18 cellular contexts compared by ENCODE assay signal in the genomic region with DNA sequence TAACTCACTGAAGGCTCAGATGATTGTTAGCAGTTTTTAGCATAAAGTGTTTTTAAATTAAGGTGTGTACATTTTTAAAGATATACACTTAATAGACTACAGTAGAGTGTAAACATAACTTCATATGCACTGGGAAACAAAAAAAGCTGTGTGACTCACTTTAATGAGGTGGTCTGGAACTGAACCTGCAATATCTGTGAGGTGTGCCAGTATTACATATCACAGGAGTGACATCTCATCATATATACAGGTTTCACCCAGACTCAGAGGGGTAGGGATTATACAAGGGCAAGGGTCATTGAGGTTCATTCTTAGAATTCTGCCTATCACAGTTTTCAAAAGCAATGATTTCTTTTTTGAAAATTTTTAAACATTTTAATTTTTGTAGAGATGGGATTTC. TPM values are rescaled to one million over a fixed set of nuclear protein-coding genes. Genes with fewer than 3 reads are reported as not detected.
DNase-seq lines count a peak whose midpoint lies in the region; ATAC-seq lines count a peak whose summit lies in the region.
"Had no signal": no experiment of that assay in that cellular context is flagged by ENCODE, and none has a peak within 500 bp of the region (broad histone marks: within the 10 kb centered on the region; RNA-seq: fewer than 3 reads in every experiment).

No MANE protein-coding gene starts in this region.

- no peak overlapping the region for H3K27ac Mint-ChIP-seq in activated CD4-positive, alpha-beta T cell treated with anti-CD3 and anti-CD28 coated beads for 36 hours
- H3K27ac Mint-ChIP-seq in stimulated activated naive CD8-positive, alpha-beta T cell treated with anti-CD3 and anti-CD28 coated beads, Interleukin-15, amount 100 ng/mL, for 72 hours = no peak overlapping the region
- H3K27ac Mint-ChIP-seq in activated T-helper 17 cell treated with anti-CD3 and anti-CD28 coated beads, Interleukin-2, amount 50 U/mL, for 72 hours = peak overlapping the region; percentile 49
- no peak overlapping the region for H3K27ac Mint-ChIP-seq in stimulated activated effector memory CD8-positive, alpha-beta T cell treated with anti-CD3 and anti-CD28 coated beads, Interleukin-12 subunit alpha, Interleukin-12 subunit beta, amount 100 ng/mL, for 72 hours
- H3K27ac Mint-ChIP-seq in T-helper 17 cell = no peak overlapping the region
- H3K27ac Mint-ChIP-seq: B cell; CD8-positive, alpha-beta T cell; HFFc6 had no signal

- no peaks in the 10 kb centered on the region for H3K9me3 Mint-ChIP-seq in activated CD4-positive, alpha-beta T cell treated with anti-CD3 and anti-CD28 coated beads for 36 hours (ENCODE audit: low read depth)
- H3K9me3 Mint-ChIP-seq in stimulated activated naive CD8-positive, alpha-beta T cell treated with anti-CD3 and anti-CD28 coated beads, Interleukin-15, amount 100 ng/mL, for 72 hours = peaks cover 3 to 18% of the 10 kb centered on the region in 2 donors
- H3K9me3 Mint-ChIP-seq in activated T-helper 17 cell treated with anti-CD3 and anti-CD28 coated beads, Interleukin-2, amount 50 U/mL, for 72 hours = no peaks in the 10 kb centered on the region
- H3K9me3 Mint-ChIP-seq in stimulated activated effector memory CD8-positive, alpha-beta T cell treated with anti-CD3 and anti-CD28 coated beads, Interleukin-12 subunit alpha, Interleukin-12 subunit beta, amount 100 ng/mL, for 72 hours = no peaks in the 10 kb centered on the region
- H3K9me3 Mint-ChIP-seq: CD4-positive, CD25-positive, alpha-beta regulatory T cell; CD8-positive, alpha-beta T cell; HFFc6 had no signal

- no peaks in the 10 kb centered on the region for H3K9me3 ChIP-seq in T-helper 17 cell (ENCODE audit: control insufficient read depth, low read length, poor library complexity, severe bottlenecking)
- H3K9me3 ChIP-seq: Caco-2, HAP-1 had no signal

- ATAC-seq in activated CD4-positive, alpha-beta T cell treated with anti-CD3 and anti-CD28 coated beads for 36 hours = peak; percentile 61
- peak; percentile 71 for ATAC-seq in stimulated activated naive CD8-positive, alpha-beta T cell treated with anti-CD3 and anti-CD28 coated beads, Interleukin-15, amount 100 ng/mL, for 72 hours
- ATAC-seq in stimulated activated naive CD8-positive, alpha-beta T cell treated with anti-CD3 and anti-CD28 coated beads, Interleukin-15, Interleukin-2, amounts not matched to agents 100 U/mL and 50 U/mL, for 24 hours = no peak
- peak; percentile 68 for ATAC-seq in activated T-helper 17 cell treated with anti-CD3 and anti-CD28 coated beads, Interleukin-2, amount 50 U/mL, for 72 hours (replicated peaks)
- ATAC-seq in stimulated activated effector memory CD8-positive, alpha-beta T cell treated with anti-CD3 and anti-CD28 coated beads, Interleukin-12 subunit alpha, Interleukin-12 subunit beta, amount 100 ng/mL, for 72 hours = peak; percentile 76
- ATAC-seq in T-helper 17 cell = no peak
- ATAC-seq: CD8-positive, alpha-beta T cell had no signal

- no peak overlapping the region for H3K4me3 Mint-ChIP-seq in activated CD4-positive, alpha-beta T cell treated with anti-CD3 and anti-CD28 coated beads for 36 hours
- H3K4me3 Mint-ChIP-seq in stimulated activated naive CD8-positive, alpha-beta T cell treated with anti-CD3 and anti-CD28 coated beads, Interleukin-15, amount 100 ng/mL, for 72 hours = no peak overlapping the region
- H3K4me3 Mint-ChIP-seq in activated T-helper 17 cell treated with anti-CD3 and anti-CD28 coated beads, Interleukin-2, amount 50 U/mL, for 72 hours = no peak overlapping the region
- no peak overlapping the region for H3K4me3 Mint-ChIP-seq in stimulated activated effector memory CD8-positive, alpha-beta T cell treated with anti-CD3 and anti-CD28 coated beads, Interleukin-12 subunit alpha, Interleukin-12 subunit beta, amount 100 ng/mL, for 72 hours
- H3K4me3 Mint-ChIP-seq in T-helper 17 cell = no peak overlapping the region
- H3K4me3 Mint-ChIP-seq: B cell; CD4-positive, CD25-positive, alpha-beta regulatory T cell; CD8-positive, alpha-beta T cell; HFFc6 had no signal

- H3K36me3 Mint-ChIP-seq in activated CD4-positive, alpha-beta T cell treated with anti-CD3 and anti-CD28 coated beads for 36 hours (ENCODE audit: low read depth) = no peaks in the 10 kb centered on the region
- no peaks in the 10 kb centered on the region for H3K36me3 Mint-ChIP-seq in activated T-helper 17 cell treated with anti-CD3 and anti-CD28 coated beads, Interleukin-2, amount 50 U/mL, for 72 hours (ENCODE audit: low read depth)
- H3K36me3 Mint-ChIP-seq in stimulated activated effector memory CD8-positive, alpha-beta T cell treated with anti-CD3 and anti-CD28 coated beads, Interleukin-12 subunit alpha, Interleukin-12 subunit beta, amount 100 ng/mL, for 72 hours = no peaks in the 10 kb centered on the region
- H3K36me3 Mint-ChIP-seq in T-helper 17 cell (ENCODE audit: low read depth) = peaks cover 3% of the 10 kb centered on the region
- H3K36me3 Mint-ChIP-seq: CD8-positive, alpha-beta T cell had no signal

- peaks cover 7% of the 10 kb centered on the region for H3K4me1 Mint-ChIP-seq in activated CD4-positive, alpha-beta T cell treated with anti-CD3 and anti-CD28 coated beads for 36 hours
- H3K4me1 Mint-ChIP-seq in stimulated activated naive CD8-positive, alpha-beta T cell treated with anti-CD3 and anti-CD28 coated beads, Interleukin-15, amount 100 ng/mL, for 72 hours = peaks cover 22% of the 10 kb centered on the region
- H3K4me1 Mint-ChIP-seq in activated T-helper 17 cell treated with anti-CD3 and anti-CD28 coated beads, Interleukin-2, amount 50 U/mL, for 72 hours = peaks cover 11% of the 10 kb centered on the region
- H3K4me1 Mint-ChIP-seq in stimulated activated effector memory CD8-positive, alpha-beta T cell treated with anti-CD3 and anti-CD28 coated beads, Interleukin-12 subunit alpha, Interleukin-12 subunit beta, amount 100 ng/mL, for 72 hours = peaks cover 11% of the 10 kb centered on the region
- H3K4me1 Mint-ChIP-seq in T-helper 17 cell = peaks cover 12% of the 10 kb centered on the region
- H3K4me1 Mint-ChIP-seq: B cell had no signal

- DNase-seq in activated CD4-positive, alpha-beta T cell treated with anti-CD3 and anti-CD28 coated beads for 36 hours = no peak
- DNase-seq in activated CD4-positive, alpha-beta T cell treated with anti-CD3 and anti-CD28 coated beads for 1 hour = no peak
- no peak for DNase-seq in stimulated activated naive CD8-positive, alpha-beta T cell treated with anti-CD3 and anti-CD28 coated beads, Interleukin-15, amount 100 ng/mL, for 72 hours
- no peak for DNase-seq in stimulated activated naive CD8-positive, alpha-beta T cell treated with anti-CD3 and anti-CD28 coated beads, Interleukin-15, Interleukin-2, amounts not matched to agents 100 U/mL and 50 U/mL, for 24 hours
- DNase-seq in stimulated activated effector memory CD8-positive, alpha-beta T cell treated with anti-CD3 and anti-CD28 coated beads, Interleukin-12 subunit alpha, Interleukin-12 subunit beta, amount 100 ng/mL, for 72 hours (ENCODE audit: low spot score in 2 of 2) = no peak
- DNase-seq in EL = no peak
- DNase-seq in T-helper 17 cell = no peak
- DNase-seq: Caco-2; CD4-positive, CD25-positive, alpha-beta regulatory T cell; CD8-positive, alpha-beta T cell; DMS153; DND-41; GDM1; GOT3; HFFc6 had no signal

- CTCF ChIA-PET in activated CD4-positive, alpha-beta T cell treated with anti-CD3 and anti-CD28 coated beads for 36 hours (lab: Charles Lee) = interaction anchor here (0.8 kb wide), 1 partner anchor 225 kb away, joined by 3 read pairs; no protein-coding TSS in a partner anchor

- H3K27me3 Mint-ChIP-seq in activated CD4-positive, alpha-beta T cell treated with anti-CD3 and anti-CD28 coated beads for 36 hours = no peaks in the 10 kb centered on the region
- H3K27me3 Mint-ChIP-seq in stimulated activated naive CD8-positive, alpha-beta T cell treated with anti-CD3 and anti-CD28 coated beads, Interleukin-15, amount 100 ng/mL, for 72 hours = no peaks in the 10 kb centered on the region
- no peaks in the 10 kb centered on the region for H3K27me3 Mint-ChIP-seq in activated T-helper 17 cell treated with anti-CD3 and anti-CD28 coated beads, Interleukin-2, amount 50 U/mL, for 72 hours
- H3K27me3 Mint-ChIP-seq in T-helper 17 cell = no peaks in the 10 kb centered on the region

- intact Hi-C loops in activated CD4-positive, alpha-beta T cell treated with anti-CD3 and anti-CD28 coated beads for 36 hours (cut with DNase I, micrococcal nuclease) = no loop called here

- POLR2A ChIA-PET in activated CD4-positive, alpha-beta T cell treated with anti-CD3 and anti-CD28 coated beads for 36 hours (lab: Charles Lee) = no interaction called here

RNA-seq across cellular contexts. Expression of a gene that starts 7.3 kb away (rescaled TPM):
- 10 to 100 TPM; 19.5 to 22.9 TPM for total RNA-seq in activated CD4-positive, alpha-beta T cell treated with anti-CD3 and anti-CD28 coated beads for 36 hours
- total RNA-seq in activated T-helper 17 cell treated with anti-CD3 and anti-CD28 coated beads, Interleukin-2, amount 50 U/mL, for 72 hours = 10 to 100 TPM; 25.7 to 25.8 TPM
- 100 to 1,000 TPM; 127 to 159 TPM for total RNA-seq in T-helper 17 cell

Comparison
In these comparisons a context has a peak if more than half of its experiments do, and no peak if none do; other contexts are left out.
1. ATAC-seq: peak in activated CD4-positive, alpha-beta T cell treated with anti-CD3 and anti-CD28 coated beads for 36 hours (single experiment), stimulated activated naive CD8-positive, alpha-beta T cell treated with anti-CD3 and anti-CD28 coated beads, Interleukin-15, amount 100 ng/mL, for 72 hours (single experiment), activated T-helper 17 cell treated with anti-CD3 and anti-CD28 coated beads, Interleukin-2, amount 50 U/mL, for 72 hours (single experiment) and stimulated activated effector memory CD8-positive, alpha-beta T cell treated with anti-CD3 and anti-CD28 coated beads, Interleukin-12 subunit alpha, Interleukin-12 subunit beta, amount 100 ng/mL, for 72 hours (single experiment); none in stimulated activated naive CD8-positive, alpha-beta T cell treated with anti-CD3 and anti-CD28 coated beads, Interleukin-15, Interleukin-2, amounts not matched to agents 100 U/mL and 50 U/mL, for 24 hours (single experiment) and T-helper 17 cell (single experiment).
2. RNA of a gene that starts 7.3 kb away (total RNA-seq): 127 to 159 TPM in T-helper 17 cell; 25.7 to 25.8 TPM in activated T-helper 17 cell treated with anti-CD3 and anti-CD28 coated beads, Interleukin-2, amount 50 U/mL, for 72 hours and 19.5 to 22.9 TPM in activated CD4-positive, alpha-beta T cell treated with anti-CD3 and anti-CD28 coated beads for 36 hours; every median in the first group is over 4 times any median in the second.